16 cellular contexts compared by ENCODE assay signal in the genomic region with DNA sequence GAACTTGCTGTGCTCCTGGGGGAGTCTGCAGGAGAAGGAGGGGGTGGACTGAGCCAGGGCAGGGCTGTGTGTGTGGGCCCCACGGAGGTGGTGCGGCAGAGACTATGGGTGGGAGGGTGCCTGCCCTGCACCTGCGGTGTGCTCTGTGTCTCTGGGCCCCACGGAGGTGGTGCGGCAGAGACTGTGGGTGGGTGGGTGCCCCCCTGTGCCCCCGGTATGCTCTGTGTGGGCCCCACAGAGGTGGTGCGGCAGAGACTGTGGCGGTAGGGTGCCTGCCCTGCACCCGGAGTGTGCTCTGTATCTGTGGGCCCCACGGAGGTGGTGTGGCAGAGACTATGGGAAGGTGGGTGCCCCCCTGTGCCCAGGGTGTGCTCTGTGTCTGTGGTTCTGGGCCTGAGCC.
DNase-seq lines count a peak whose midpoint lies in the region; ATAC-seq, FAIRE-seq and TF ChIP-seq lines count a peak whose summit lies in the region.
"Had no signal": no experiment of that assay in that cellular context is flagged by ENCODE, and none has a peak within 500 bp of the region (broad histone marks: within the 10 kb centered on the region; RNA-seq: fewer than 3 reads in every experiment).

No MANE protein-coding gene starts in this region.

- H3K4me2 ChIP-seq in astrocyte (ENCODE audit: low read length) (no peak overlapping the region), SK-N-SH (no peak overlapping the region)

- H3K79me2 ChIP-seq in astrocyte (ENCODE audit: insufficient read depth, low read length) (peaks cover 58% of the 10 kb centered on the region), SK-N-SH (ENCODE audit: insufficient read depth) (peaks cover 53% of the 10 kb centered on the region)

- CTCF ChIA-PET in naive thymus-derived CD4-positive, alpha-beta T cell (lab: Charles Lee) = no interaction called here
- CTCF ChIA-PET in SK-N-SH (lab: Yijun Ruan, JAX) = no interaction called here

- peaks cover 52% of the 10 kb centered on the region for H4K20me1 ChIP-seq in astrocyte (ENCODE audit: insufficient read depth, low read length)
- H4K20me1 ChIP-seq in SK-N-SH (ENCODE audit: insufficient read depth) = peaks cover 19% of the 10 kb centered on the region

- no peak for FAIRE-seq in astrocyte (lab: Jason Lieb, UNC)
- FAIRE-seq: endothelial cell of umbilical vein had no signal

- no peak overlapping the region for H3K27ac Mint-ChIP-seq in astrocyte (ENCODE audit: unreplicated experiment)
- H3K27ac Mint-ChIP-seq in naive thymus-derived CD4-positive, alpha-beta T cell = peak overlapping the region; percentile 78 to 96 (median 92)

- peaks cover 0 to 6% of the 10 kb centered on the region in 2 donors for H3K4me1 ChIP-seq in right atrium auricular region
- peaks cover 4% of the 10 kb centered on the region for H3K4me1 ChIP-seq in astrocyte (ENCODE audit: insufficient read depth, low read length)
- H3K4me1 ChIP-seq in naive thymus-derived CD4-positive, alpha-beta T cell (ENCODE audit: control insufficient read depth in 2 of 2, insufficient read depth in 2 of 2, low read length in 2 of 2) = peaks cover 26 to 44% of the 10 kb centered on the region in 2 donors
- no peaks in the 10 kb centered on the region for H3K4me1 ChIP-seq in SK-N-SH (ENCODE audit: control insufficient read depth in 1 of 2, insufficient read depth in 2 of 2, low read depth in 1 of 2, low read length in 1 of 2)
- H3K4me1 ChIP-seq: parathyroid adenoma had no signal

- peaks cover 8% of the 10 kb centered on the region for H3F3A ChIP-seq in SK-N-SH (replicated peaks; ENCODE audit: insufficient read depth)

- no peaks in the 10 kb centered on the region for H3K9me3 Mint-ChIP-seq in astrocyte (ENCODE audit: unreplicated experiment)
- peaks cover 3 to 43% (median 12%) of the 10 kb centered on the region in 11 donors for H3K9me3 Mint-ChIP-seq in naive thymus-derived CD4-positive, alpha-beta T cell

- 96% methylated on average over 4 of the region's 10 CpGs for WGBS in SK-N-SH (ENCODE audit: low lambda C conversion rate)

- H3K9me3 ChIP-seq in right atrium auricular region (peaks cover 0 to 10% of the 10 kb centered on the region in 2 donors), astrocyte (ENCODE audit: insufficient read depth, low read depth, low read length) (no peaks in the 10 kb centered on the region), SK-N-SH (no peaks in the 10 kb centered on the region)
- H3K9me3 ChIP-seq in naive thymus-derived CD4-positive, alpha-beta T cell (ENCODE audit: control insufficient read depth in 2 of 3, low read length in 3 of 3) = peaks cover 0 to 18% (median 0%) of the 10 kb centered on the region in 3 experiments

- H3K4me3 ChIP-seq in right atrium auricular region (no peak overlapping the region), astrocyte (ENCODE audit: insufficient read depth, low read depth, low read length) (no peak overlapping the region), SK-N-SH (ENCODE audit: low read depth in 2 of 2, low read length in 1 of 2) (no peak overlapping the region)
- no peak overlapping the region for H3K4me3 ChIP-seq in naive thymus-derived CD4-positive, alpha-beta T cell (ENCODE audit: low read length)
- H3K4me3 ChIP-seq: heart left ventricle, left ventricle myocardium inferior had no signal

- no peak overlapping the region for H3K27ac ChIP-seq in right atrium auricular region
- no peak overlapping the region for H3K27ac ChIP-seq in astrocyte (ENCODE audit: low read depth, low read length)
- H3K27ac ChIP-seq in naive thymus-derived CD4-positive, alpha-beta T cell (ENCODE audit: low read depth, low read length) = peak overlapping the region; percentile 57
- no peak overlapping the region; a peak in 1 of 4 replicates for H3K27ac ChIP-seq in SK-N-SH (ENCODE audit: low read depth in 2 of 2, low read length in 1 of 2)
- H3K27ac ChIP-seq: heart left ventricle, left ventricle myocardium inferior, parathyroid adenoma had no signal

- no peaks in the 10 kb centered on the region for H3K9me2 ChIP-seq in SK-N-SH

- peaks cover 26% of the 10 kb centered on the region for H3K36me3 Mint-ChIP-seq in astrocyte (ENCODE audit: low read depth, unreplicated experiment)
- H3K36me3 Mint-ChIP-seq in naive thymus-derived CD4-positive, alpha-beta T cell = peaks cover 28 to 83% (median 67%) of the 10 kb centered on the region in 5 donors

- TF ChIP-seq CTCF in right atrium auricular region (IDR thresholded peaks at IDR 0.05) (no peak), astrocyte (IDR thresholded peaks at IDR 0.05; ENCODE audit: insufficient read depth, low read depth, low read length) (no peak), SK-N-SH (IDR thresholded peaks at IDR 0.05) (no peak)

- H3K9ac ChIP-seq in astrocyte (ENCODE audit: low read length) (no peak overlapping the region), SK-N-SH (no peak overlapping the region)
- H3K9ac ChIP-seq: parathyroid adenoma had no signal

- H3K27me3 Mint-ChIP-seq in astrocyte (ENCODE audit: low read depth, unreplicated experiment) = no peaks in the 10 kb centered on the region
- no peaks in the 10 kb centered on the region for H3K27me3 Mint-ChIP-seq in naive thymus-derived CD4-positive, alpha-beta T cell

- intact Hi-C loops in Right ventricle myocardium inferior (cut with DNase I) = no loop called here
- intact Hi-C loops in naive thymus-derived CD4-positive, alpha-beta T cell (cut with micrococcal nuclease) = loop anchor here in 1 of 2 donors (2.0 to 5.0 kb wide), 3 partner anchors 50 to 305 kb away; no protein-coding TSS in a partner anchor

- ATAC-seq in Right ventricle myocardium inferior (peak; percentile 33), GM21528 (IDR thresholded peaks at IDR 0.05; ENCODE audit: low FRiP score, unreplicated experiment) (no peak), HG02642 (IDR thresholded peaks at IDR 0.05; ENCODE audit: poor library complexity, unreplicated experiment) (no peak)
- peak; percentile 72 for ATAC-seq in naive thymus-derived CD4-positive, alpha-beta T cell
- ATAC-seq: heart left ventricle had no signal

- H3K4me3 Mint-ChIP-seq in astrocyte (ENCODE audit: unreplicated experiment) = peak overlapping the region; percentile 14
- H3K4me3 Mint-ChIP-seq in naive thymus-derived CD4-positive, alpha-beta T cell = peak overlapping the region; percentile 52 to 84 (median 73)

- DNase-seq in Right ventricle myocardium inferior (ENCODE audit: missing footprints) (no peak), right atrium auricular region (ENCODE audit: low spot score) (no peak), astrocyte (ENCODE audit: low read depth) (no peak), SK-N-SH (no peak), SIG-M5 (lab: John Stamatoyannopoulos, UW) (no peak)
- peak in 6 of 9 donors; percentile 18 to 39 (median 28) for DNase-seq in naive thymus-derived CD4-positive, alpha-beta T cell
- DNase-seq: anterior cingulate cortex, DND-41, HCEC 1CT, heart left ventricle, left ventricle myocardium inferior, NCI-H1436 had no signal

- H2AFZ ChIP-seq in astrocyte (ENCODE audit: low read depth, low read length) (no peak overlapping the region), SK-N-SH (ENCODE audit: low read depth) (no peak overlapping the region)
- H2AFZ ChIP-seq: parathyroid adenoma had no signal

- POLR2A ChIA-PET in naive thymus-derived CD4-positive, alpha-beta T cell (lab: Charles Lee) = no interaction called here
- POLR2A ChIA-PET in SK-N-SH (lab: Yijun Ruan, JAX) = no interaction called here

- TF ChIP-seq RAD21 in SK-N-SH (IDR thresholded peaks at IDR 0.05; ENCODE audit: low read length) = no peak

- peaks cover 18% of the 10 kb centered on the region for H3K4me1 Mint-ChIP-seq in astrocyte (ENCODE audit: low read depth, unreplicated experiment)
- H3K4me1 Mint-ChIP-seq in naive thymus-derived CD4-positive, alpha-beta T cell = peaks cover 34 to 70% (median 60%) of the 10 kb centered on the region in 7 donors

- peaks cover 22% of the 10 kb centered on the region for H3K36me3 ChIP-seq in right atrium auricular region
- H3K36me3 ChIP-seq in astrocyte (ENCODE audit: insufficient read depth, low read length) = peaks cover 3% of the 10 kb centered on the region
- peaks cover 3 to 45% (median 6%) of the 10 kb centered on the region in 3 experiments for H3K36me3 ChIP-seq in naive thymus-derived CD4-positive, alpha-beta T cell (ENCODE audit: control insufficient read depth in 2 of 3, insufficient read depth in 3 of 3, low read length in 3 of 3)
- peaks cover 8 to 9% of the 10 kb centered on the region in 2 experiments for H3K36me3 ChIP-seq in SK-N-SH (replicated peaks in 1 of 2; ENCODE audit: control insufficient read depth in 1 of 2, insufficient read depth in 2 of 2, low read length in 1 of 2)

- no peak for TF ChIP-seq EP300 in SK-N-SH (IDR thresholded peaks at IDR 0.05; ENCODE audit: borderline replicate concordance in 1 of 2, low read depth in 1 of 2, low read length in 1 of 2)

- H3K27me3 ChIP-seq in right atrium auricular region (no peaks in the 10 kb centered on the region), astrocyte (ENCODE audit: insufficient read depth, low read length) (no peaks in the 10 kb centered on the region), SK-N-SH (ENCODE audit: insufficient read depth) (no peaks in the 10 kb centered on the region)
- no peaks in the 10 kb centered on the region for H3K27me3 ChIP-seq in naive thymus-derived CD4-positive, alpha-beta T cell (ENCODE audit: control insufficient read depth in 2 of 2, insufficient read depth in 2 of 2, low read length in 2 of 2)
- H3K27me3 ChIP-seq: heart left ventricle had no signal

TF ChIP-seq in SK-N-SH, 30 proteins besides CTCF, POLR2A, EP300 and RAD21 (continues in another document):
- TF ChIP-seq FOSL2 (IDR thresholded peaks at IDR 0.05; ENCODE audit: borderline replicate concordance, low read depth) (no peak), YY1 (IDR thresholded peaks at IDR 0.05; ENCODE audit: low read depth) (no peak)
- TF ChIP-seq, protein P1, sequence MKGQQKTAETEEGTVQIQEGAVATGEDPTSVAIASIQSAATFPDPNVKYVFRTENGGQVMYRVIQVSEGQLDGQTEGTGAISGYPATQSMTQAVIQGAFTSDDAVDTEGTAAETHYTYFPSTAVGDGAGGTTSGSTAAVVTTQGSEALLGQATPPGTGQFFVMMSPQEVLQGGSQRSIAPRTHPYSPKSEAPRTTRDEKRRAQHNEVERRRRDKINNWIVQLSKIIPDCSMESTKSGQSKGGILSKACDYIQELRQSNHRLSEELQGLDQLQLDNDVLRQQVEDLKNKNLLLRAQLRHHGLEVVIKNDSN (IDR thresholded peaks at IDR 0.05; ENCODE audit: borderline replicate concordance, low read depth) = no peak
- TF ChIP-seq, protein P2, sequence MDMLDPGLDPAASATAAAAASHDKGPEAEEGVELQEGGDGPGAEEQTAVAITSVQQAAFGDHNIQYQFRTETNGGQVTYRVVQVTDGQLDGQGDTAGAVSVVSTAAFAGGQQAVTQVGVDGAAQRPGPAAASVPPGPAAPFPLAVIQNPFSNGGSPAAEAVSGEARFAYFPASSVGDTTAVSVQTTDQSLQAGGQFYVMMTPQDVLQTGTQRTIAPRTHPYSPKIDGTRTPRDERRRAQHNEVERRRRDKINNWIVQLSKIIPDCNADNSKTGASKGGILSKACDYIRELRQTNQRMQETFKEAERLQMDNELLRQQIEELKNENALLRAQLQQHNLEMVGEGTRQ (IDR thresholded peaks at IDR 0.05; ENCODE audit: borderline replicate concordance, low read depth, low read length) = no peak

Comparison
In these comparisons a context has a peak if more than half of its experiments do, and no peak if none do; other contexts are left out.
1. ATAC-seq: peak in Right ventricle myocardium inferior (single experiment) and naive thymus-derived CD4-positive, alpha-beta T cell (single experiment); none in GM21528 (single experiment) and HG02642 (single experiment).
2. DNase-seq: peak in naive thymus-derived CD4-positive, alpha-beta T cell (6 of 9); none in Right ventricle myocardium inferior (single experiment), right atrium auricular region (single experiment), astrocyte (single experiment), SK-N-SH (single experiment) and SIG-M5 (single experiment).